In the genomic region with DNA sequence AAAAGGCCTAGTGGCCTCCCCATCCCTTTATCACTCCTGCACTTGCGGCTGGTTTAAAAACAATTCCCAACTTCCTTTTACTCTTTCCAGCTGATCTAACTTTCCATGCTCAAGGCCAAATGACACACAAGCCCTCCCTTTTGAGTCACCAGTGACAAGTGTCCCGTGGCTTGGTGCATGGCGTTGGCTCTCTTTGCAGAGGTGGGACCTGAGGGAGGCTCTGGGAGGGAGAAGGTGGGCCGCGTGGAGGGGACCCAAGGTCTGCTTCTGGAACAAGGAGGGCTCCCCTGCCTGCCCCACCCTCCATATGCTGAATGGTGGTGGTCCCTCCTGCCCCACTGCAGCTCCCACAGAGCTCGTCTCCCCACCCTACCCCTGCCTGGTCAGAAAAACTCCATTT, we compare ENCODE assay signal across 2 cellular contexts.
TF ChIP-seq lines count a peak whose summit lies in the region.

No MANE protein-coding gene starts in this region.

TF ChIP-seq in K562, 482 proteins besides CTCF, POLR2A, EP300 and RAD21:
- no peak for TF ChIP-seq NCOA4 (IDR thresholded peaks at IDR 0.05; ENCODE audit: partially characterized antibody)
- no peak for TF ChIP-seq ZNF57 (CRISPR knock-in tag; IDR thresholded peaks at IDR 0.05)
- 0 out of 2 replicates have a peak, but pooled peaks have one; percentile 28 for TF ChIP-seq ZFX (CRISPR knock-in tag; IDR thresholded peaks at IDR 0.05)
- TF ChIP-seq, protein P1, sequence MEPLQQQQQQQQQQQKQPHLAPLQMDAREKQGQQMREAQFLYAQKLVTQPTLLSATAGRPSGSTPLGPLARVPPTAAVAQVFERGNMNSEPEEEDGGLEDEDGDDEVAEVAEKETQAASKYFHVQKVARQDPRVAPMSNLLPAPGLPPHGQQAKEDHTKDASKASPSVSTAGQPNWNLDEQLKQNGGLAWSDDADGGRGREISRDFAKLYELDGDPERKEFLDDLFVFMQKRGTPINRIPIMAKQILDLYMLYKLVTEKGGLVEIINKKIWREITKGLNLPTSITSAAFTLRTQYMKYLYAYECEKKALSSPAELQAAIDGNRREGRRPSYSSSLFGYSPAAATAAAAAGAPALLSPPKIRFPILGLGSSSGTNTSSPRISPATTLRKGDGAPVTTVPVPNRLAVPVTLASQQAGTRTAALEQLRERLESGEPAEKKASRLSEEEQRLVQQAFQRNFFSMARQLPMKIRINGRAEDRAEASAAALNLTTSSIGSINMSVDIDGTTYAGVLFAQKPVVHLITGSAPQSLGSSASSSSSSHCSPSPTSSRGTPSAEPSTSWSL (CRISPR knock-in tag; IDR thresholded peaks at IDR 0.05; ENCODE audit: borderline replicate concordance): no peak
- TF ChIP-seq PHF8 (IDR thresholded peaks at IDR 0.05; ENCODE audit: borderline replicate concordance, low read length): no peak
- TF ChIP-seq RNF2 (IDR thresholded peaks at IDR 0.05): no peak
- no peak for TF ChIP-seq ZNF75A (CRISPR knock-in tag; IDR thresholded peaks at IDR 0.05)
- TF ChIP-seq FOSL1 (tag; conservative IDR thresholded peaks at IDR 0.05): peak; percentile 46; the same call in 1 of the 2 replicates
- TF ChIP-seq, protein P2, sequence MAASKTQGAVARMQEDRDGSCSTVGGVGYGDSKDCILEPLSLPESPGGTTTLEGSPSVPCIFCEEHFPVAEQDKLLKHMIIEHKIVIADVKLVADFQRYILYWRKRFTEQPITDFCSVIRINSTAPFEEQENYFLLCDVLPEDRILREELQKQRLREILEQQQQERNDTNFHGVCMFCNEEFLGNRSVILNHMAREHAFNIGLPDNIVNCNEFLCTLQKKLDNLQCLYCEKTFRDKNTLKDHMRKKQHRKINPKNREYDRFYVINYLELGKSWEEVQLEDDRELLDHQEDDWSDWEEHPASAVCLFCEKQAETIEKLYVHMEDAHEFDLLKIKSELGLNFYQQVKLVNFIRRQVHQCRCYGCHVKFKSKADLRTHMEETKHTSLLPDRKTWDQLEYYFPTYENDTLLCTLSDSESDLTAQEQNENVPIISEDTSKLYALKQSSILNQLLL (CRISPR knock-in tag; IDR thresholded peaks at IDR 0.05; ENCODE audit: borderline replicate concordance): no peak
- TF ChIP-seq HCFC1 (IDR thresholded peaks at IDR 0.05; ENCODE audit: low read depth, low read length): no peak
TF ChIP-seq in K562: peak in this region for 2.

TF ChIP-seq in HepG2, 621 proteins besides CTCF, POLR2A, EP300 and RAD21:
- TF ChIP-seq ZNF207 (IDR thresholded peaks at IDR 0.05; ENCODE audit: borderline replicate concordance) (no peak), SAP130 (CRISPR knock-in tag; IDR thresholded peaks at IDR 0.05; ENCODE audit: low read depth) (peak; percentile 59), ELF3 (CRISPR knock-in tag; IDR thresholded peaks at IDR 0.05) (0 out of 2 replicates have a peak, but pooled peaks have one; percentile 34), IKZF1 (IDR thresholded peaks at IDR 0.05) (no peak), NKX3-1 (CRISPR knock-in tag; IDR thresholded peaks at IDR 0.05) (no peak), PHF21A (CRISPR knock-in tag; IDR thresholded peaks at IDR 0.05) (0 out of 2 replicates have a peak, but pooled peaks have one; percentile 17), ZNF724P (CRISPR knock-in tag; IDR thresholded peaks at IDR 0.05; ENCODE audit: borderline replicate concordance) (no peak), ZNF430 (CRISPR knock-in tag; IDR thresholded peaks at IDR 0.05) (no peak), BCL6 (CRISPR knock-in tag; IDR thresholded peaks at IDR 0.05) (no peak)
